26 cellular contexts compared by ENCODE assay signal in genomic region chr5:93126634-93127033, GRCh38.
DNase-seq lines count a peak whose midpoint lies in the region; ATAC-seq and TF ChIP-seq lines count a peak whose summit lies in the region.
"Had no signal": no experiment of that assay in that cellular context is flagged by ENCODE, and none has a peak within 500 bp of the region (broad histone marks: within the 10 kb centered on the region; RNA-seq: fewer than 3 reads in every experiment).

No MANE protein-coding gene starts in this region.

- H3K4me1 ChIP-seq in adipocyte (ENCODE audit: control insufficient read depth, insufficient read depth, low read length) (peaks cover 26% of the 10 kb centered on the region), stomach smooth muscle (ENCODE audit: control insufficient read depth, insufficient read depth, low read length) (peaks cover 21% of the 10 kb centered on the region)
- H3K4me1 ChIP-seq: body of pancreas, Peyer's patch, spleen had no signal

- H3K36me3 Mint-ChIP-seq in activated naive CD8-positive, alpha-beta T cell treated with anti-CD3 and anti-CD28 coated beads for 36 hours: no peaks in the 10 kb centered on the region
- H3K36me3 Mint-ChIP-seq: activated naive CD8-positive, alpha-beta T cell treated with anti-CD3 and anti-CD28 coated beads, Interleukin-2, amount 10 ng/mL, durations not matched to agents 7 days and 5 days; CD4-positive, CD25-positive, alpha-beta regulatory T cell had no signal

- peak overlapping the region; percentile 42 for H3K27ac ChIP-seq in stomach smooth muscle (ENCODE audit: low read length)
- H3K27ac ChIP-seq: body of pancreas, hepatocyte, ovary, Peyer's patch, SJSA1, spleen had no signal

- H3K27ac Mint-ChIP-seq in activated naive CD8-positive, alpha-beta T cell treated with anti-CD3 and anti-CD28 coated beads for 36 hours: no peak overlapping the region
- H3K27ac Mint-ChIP-seq: activated CD8-positive, alpha-beta T cell treated with anti-CD3 and anti-CD28 coated beads for 36 hours; activated naive CD8-positive, alpha-beta T cell treated with anti-CD3 and anti-CD28 coated beads, Interleukin-2, amount 10 ng/mL, durations not matched to agents 7 days and 5 days; activated T-helper 2 cell treated with anti-CD3 and anti-CD28 coated beads, Interferon-gamma antibody, Interleukin-2, Interleukin-4, amounts not matched to agents 10 μg/mL and 5 μg/mL and 100 μg/mL, durations not matched to agents 14 hours and 24 hours and 36 hours; CD4-positive, CD25-positive, alpha-beta regulatory T cell had no signal

- no peaks in the 10 kb centered on the region for H3K27me3 Mint-ChIP-seq in activated naive CD8-positive, alpha-beta T cell treated with anti-CD3 and anti-CD28 coated beads for 36 hours
- H3K27me3 Mint-ChIP-seq: activated CD8-positive, alpha-beta T cell treated with anti-CD3 and anti-CD28 coated beads for 36 hours; activated naive CD8-positive, alpha-beta T cell treated with anti-CD3 and anti-CD28 coated beads, Interleukin-2, amount 10 ng/mL, durations not matched to agents 7 days and 5 days; CD4-positive, CD25-positive, alpha-beta regulatory T cell had no signal

- DNase-seq in HCEC 1CT (peak; percentile 62), adipocyte (ENCODE audit: low read depth) (peak; percentile 29), fibroblast of mammary gland (ENCODE audit: low read depth) (peak; percentile 40), GM03348 (ENCODE audit: low spot score) (no peak)
- DNase-seq in activated naive CD8-positive, alpha-beta T cell treated with anti-CD3 and anti-CD28 coated beads for 36 hours: no peak
- DNase-seq: activated CD8-positive, alpha-beta T cell treated with anti-CD3 and anti-CD28 coated beads for 36 hours; activated naive CD8-positive, alpha-beta T cell treated with anti-CD3 and anti-CD28 coated beads, Interleukin-2, amount 10 ng/mL, durations not matched to agents 7 days and 5 days; body of pancreas; CD4-positive, CD25-positive, alpha-beta regulatory T cell; DND-41; left colon; NCI-H1092; NCI-H1930; NCI-H524 treated with DMSO at 0.1 percent for 48 hours; ovary; Peyer's patch; spleen; stimulated activated CD4-positive, alpha-beta T cell treated with anti-CD3 and anti-CD28 coated beads, Interleukin-2, amount 100 ng/mL, for 48 hours had no signal

- H3K9ac ChIP-seq in adipocyte (ENCODE audit: low read length) (no peak overlapping the region), stomach smooth muscle (ENCODE audit: low read length in 2 of 2) (peak overlapping the region in 1 of 2 donors; percentile 25)

- no peaks in the 10 kb centered on the region for H3K27me3 ChIP-seq in adipocyte (replicated peaks; ENCODE audit: control insufficient read depth, insufficient read depth, low read length)
- no peaks in the 10 kb centered on the region for H3K27me3 ChIP-seq in stomach smooth muscle (ENCODE audit: control insufficient read depth in 1 of 2, insufficient read depth in 2 of 2, low read length in 2 of 2)
- H3K27me3 ChIP-seq: body of pancreas, hepatocyte, ovary, Peyer's patch, SJSA1, spleen had no signal

- no peak for ATAC-seq in GM21515 (IDR thresholded peaks at IDR 0.05; ENCODE audit: unreplicated experiment)
- ATAC-seq: activated CD4-positive, CD25-positive, alpha-beta regulatory T cell treated with anti-CD3 and anti-CD28 coated beads, Interleukin-2, amount 50 U/mL, for 24 hours; activated CD8-positive, alpha-beta T cell treated with anti-CD3 and anti-CD28 coated beads for 36 hours; body of pancreas; GM12878; HepG2; left colon had no signal

- TF ChIP-seq CTCF in fibroblast of mammary gland (conservative IDR thresholded peaks at IDR 0.05; ENCODE audit: control insufficient read depth, insufficient read depth, low read depth, low read length): no peak

- H3K4me3 ChIP-seq in adipocyte (ENCODE audit: low read length) (no peak overlapping the region), fibroblast of mammary gland (ENCODE audit: control insufficient read depth, low read depth, low read length) (no peak overlapping the region), stomach smooth muscle (ENCODE audit: low read length in 2 of 2) (no peak overlapping the region)
- H3K4me3 ChIP-seq: body of pancreas, GM12878, hepatocyte, ovary, Peyer's patch, SJSA1, spleen had no signal

- H3K9me3 Mint-ChIP-seq in activated naive CD8-positive, alpha-beta T cell treated with anti-CD3 and anti-CD28 coated beads for 36 hours: no peaks in the 10 kb centered on the region
- H3K9me3 Mint-ChIP-seq: activated CD8-positive, alpha-beta T cell treated with anti-CD3 and anti-CD28 coated beads for 36 hours; activated naive CD8-positive, alpha-beta T cell treated with anti-CD3 and anti-CD28 coated beads, Interleukin-2, amount 10 ng/mL, durations not matched to agents 7 days and 5 days; activated T-helper 2 cell treated with anti-CD3 and anti-CD28 coated beads, Interferon-gamma antibody, Interleukin-2, Interleukin-4, amounts not matched to agents 10 μg/mL and 5 μg/mL and 100 μg/mL, durations not matched to agents 14 hours and 24 hours and 36 hours had no signal

- no peaks in the 10 kb centered on the region for H3K4me1 Mint-ChIP-seq in activated naive CD8-positive, alpha-beta T cell treated with anti-CD3 and anti-CD28 coated beads for 36 hours
- H3K4me1 Mint-ChIP-seq: activated naive CD8-positive, alpha-beta T cell treated with anti-CD3 and anti-CD28 coated beads, Interleukin-2, amount 10 ng/mL, durations not matched to agents 7 days and 5 days; CD4-positive, CD25-positive, alpha-beta regulatory T cell had no signal

- no peaks in the 10 kb centered on the region for H3K9me3 ChIP-seq in adipocyte (ENCODE audit: control insufficient read depth, low read length)
- no peaks in the 10 kb centered on the region for H3K9me3 ChIP-seq in stomach smooth muscle (ENCODE audit: control insufficient read depth in 2 of 2, low read length in 2 of 2)
- H3K9me3 ChIP-seq: body of pancreas, ovary, Peyer's patch, SJSA1, spleen had no signal

- H3K4me3 Mint-ChIP-seq in activated naive CD8-positive, alpha-beta T cell treated with anti-CD3 and anti-CD28 coated beads for 36 hours: no peak overlapping the region
- H3K4me3 Mint-ChIP-seq: activated CD8-positive, alpha-beta T cell treated with anti-CD3 and anti-CD28 coated beads for 36 hours; activated naive CD8-positive, alpha-beta T cell treated with anti-CD3 and anti-CD28 coated beads, Interleukin-2, amount 10 ng/mL, durations not matched to agents 7 days and 5 days; CD4-positive, CD25-positive, alpha-beta regulatory T cell had no signal

- H3K36me3 ChIP-seq in adipocyte (ENCODE audit: control insufficient read depth, insufficient read depth, low read length, severe bottlenecking): no peaks in the 10 kb centered on the region
- no peaks in the 10 kb centered on the region for H3K36me3 ChIP-seq in stomach smooth muscle (ENCODE audit: control insufficient read depth in 2 of 2, insufficient read depth in 2 of 2, low read length in 2 of 2)
- H3K36me3 ChIP-seq: ovary, Peyer's patch, SJSA1, spleen had no signal

Comparison
In these comparisons a context has a peak if more than half of its experiments do, and no peak if none do; other contexts are left out.
1. DNase-seq: peak in HCEC 1CT (single experiment), adipocyte (single experiment) and fibroblast of mammary gland (single experiment); none in GM03348 (single experiment) and activated naive CD8-positive, alpha-beta T cell treated with anti-CD3 and anti-CD28 coated beads for 36 hours (single experiment).